In genomic region chr1:72283204-72284083, GRCh38 we compare ENCODE assay signal across 9 cellular contexts. TPM values are rescaled to one million over a fixed set of nuclear protein-coding genes. Genes with fewer than 3 reads are reported as not detected.
DNase-seq lines count a peak whose midpoint lies in the region; ATAC-seq and TF ChIP-seq lines count a peak whose summit lies in the region.
"Had no signal": no experiment of that assay in that cellular context is flagged by ENCODE, and none has a peak within 500 bp of the region (broad histone marks: within the 10 kb centered on the region; RNA-seq: fewer than 3 reads in every experiment).

No MANE protein-coding gene starts in this region.

- DNase-seq in DMS 273 (lab: John Stamatoyannopoulos, UW; ENCODE audit: unreplicated experiment) = peak; percentile 88
- DNase-seq in GM23338 (ENCODE audit: low spot score) = peak; percentile 60
- peak; percentile 77 to 94 (median 94) for DNase-seq in NCI-H1417 (lab: John Stamatoyannopoulos, UW)
- DNase-seq in dorsolateral prefrontal cortex = peak; percentile 73 to 92 (median 88)
- DNase-seq in left kidney (ENCODE audit: low read depth, low spot score) = peak; percentile 89
- DNase-seq in stimulated activated CD4-positive, alpha-beta T cell treated with anti-CD3 and anti-CD28 coated beads, Interleukin-4, amount 100 ng/mL, for 1 hour = peak; percentile 11

- no peaks in the 10 kb centered on the region for H3K9me3 ChIP-seq in SU-DHL-6 (ENCODE audit: insufficient read depth, low read length)

- peaks cover 20% of the 10 kb centered on the region for H3K4me1 Mint-ChIP-seq in GM23338

- H3F3A ChIP-seq in GM23338 (replicated peaks; ENCODE audit: low read depth) (peaks cover 4% of the 10 kb centered on the region; the same call in 1 of the 2 replicates), SU-DHL-6 (ENCODE audit: insufficient read depth) (no peaks in the 10 kb centered on the region)

- H3K27me3 ChIP-seq in GM23338 (ENCODE audit: insufficient read depth) (peaks cover 48% of the 10 kb centered on the region), SU-DHL-6 (ENCODE audit: low read length) (no peaks in the 10 kb centered on the region), dorsolateral prefrontal cortex (no peaks in the 10 kb centered on the region)

- H3K27ac Mint-ChIP-seq in GM23338 = no peak overlapping the region

- H4K20me1 ChIP-seq in GM23338 (replicated peaks; ENCODE audit: insufficient read depth) (no peaks in the 10 kb centered on the region), SU-DHL-6 (ENCODE audit: low read depth, low read length) (no peaks in the 10 kb centered on the region)

- TF ChIP-seq CTCF in GM23338 (conservative IDR thresholded peaks at IDR 0.05; ENCODE audit: low read depth in 2 of 2) (no peak), SU-DHL-6 (IDR thresholded peaks at IDR 0.05; ENCODE audit: insufficient read depth, low read length, poor library complexity, severe bottlenecking) (no peak), dorsolateral prefrontal cortex (IDR thresholded peaks at IDR 0.05 in 54 of 56, conservative IDR thresholded peaks at IDR 0.05 in 2 of 56; ENCODE audit: low read depth in 1 of 56, partially characterized antibody in 56 of 56) (peak in 2 of 56 donors; percentile 3 to 9)

- H3K36me3 Mint-ChIP-seq in GM23338 (ENCODE audit: low read depth) = no peaks in the 10 kb centered on the region; the same call in 2 of the 3 replicates

- H2AFZ ChIP-seq in GM23338 (peak overlapping the region; percentile 34), SU-DHL-6 (ENCODE audit: low read depth, low read length, severe bottlenecking) (no peak overlapping the region)

- H3K79me2 ChIP-seq in GM23338 (replicated peaks; ENCODE audit: insufficient read depth) (no peaks in the 10 kb centered on the region), SU-DHL-6 (ENCODE audit: insufficient read depth, low read length) (no peaks in the 10 kb centered on the region)

- ATAC-seq in GM23338 (peak; percentile 40), GM19455 (IDR thresholded peaks at IDR 0.05; ENCODE audit: unreplicated experiment) (no peak)

- peaks cover 22% of the 10 kb centered on the region for H3K4me1 ChIP-seq in GM23338 (ENCODE audit: insufficient read depth)

- H3K9me2 ChIP-seq in GM23338 (ENCODE audit: insufficient read depth) = no peaks in the 10 kb centered on the region
- no peaks in the 10 kb centered on the region for H3K9me2 ChIP-seq in SU-DHL-6 (replicated peaks; ENCODE audit: insufficient read depth, low read length)

- H3K4me2 ChIP-seq in GM23338 (peak overlapping the region; percentile 89), SU-DHL-6 (ENCODE audit: low read depth, low read length, poor library complexity, severe bottlenecking) (peak overlapping the region; percentile 41)

- no peaks in the 10 kb centered on the region; the same call in 2 of the 3 replicates for H3K9me3 Mint-ChIP-seq in GM23338

- no peaks in the 10 kb centered on the region for H3K36me3 ChIP-seq in GM23338 (ENCODE audit: insufficient read depth)
- H3K36me3 ChIP-seq in SU-DHL-6 (ENCODE audit: low read length) = no peaks in the 10 kb centered on the region

- H3K9ac ChIP-seq in SU-DHL-6 (ENCODE audit: low read length) = no peak overlapping the region

- H3K27me3 Mint-ChIP-seq in GM23338 (ENCODE audit: insufficient read depth, low read depth, poor library complexity) = peaks cover 17% of the 10 kb centered on the region

- intact Hi-C loops in dorsolateral prefrontal cortex (cut with DNase I) = loop anchor here in 1 of 2 donors (5.0 kb wide), 1 partner anchor 96 kb away; no protein-coding TSS in a partner anchor

- H3K27ac ChIP-seq in GM23338 (ENCODE audit: low read depth) (peak overlapping the region; percentile 30), SU-DHL-6 (ENCODE audit: low read depth, low read length) (no peak overlapping the region), dorsolateral prefrontal cortex (peak overlapping the region; percentile 95 to 100 (median 99))

- H3K4me3 Mint-ChIP-seq in GM23338 = no peak overlapping the region

- H3K4me3 ChIP-seq in GM23338 = peak overlapping the region; percentile 91
- no peak overlapping the region for H3K4me3 ChIP-seq in SU-DHL-6 (ENCODE audit: insufficient read depth, low read length, poor library complexity, severe bottlenecking)
- H3K4me3 ChIP-seq in dorsolateral prefrontal cortex = peak overlapping the region; percentile 53 to 93 (median 80)

TF ChIP-seq in GM23338, 12 proteins besides CTCF, POLR2A, EP300 and RAD21 (continues in another document):
- TF ChIP-seq JUNB (IDR thresholded peaks at IDR 0.05; ENCODE audit: unreplicated experiment) = no peak
- TF ChIP-seq EZH2phosphoT487 (IDR thresholded peaks at IDR 0.05; ENCODE audit: unreplicated experiment) = no peak
- TF ChIP-seq ZNF114 (CRISPR knock-in tag; IDR thresholded peaks at IDR 0.05) = no peak
- TF ChIP-seq NANOG (IDR thresholded peaks at IDR 0.05; ENCODE audit: borderline replicate concordance) = no peak
- no peak for TF ChIP-seq POLR2AphosphoS5 (IDR thresholded peaks at IDR 0.05; ENCODE audit: low read depth)
- TF ChIP-seq REST (IDR thresholded peaks at IDR 0.05; ENCODE audit: unreplicated experiment) = no peak
- TF ChIP-seq STAT1 (IDR thresholded peaks at IDR 0.05; ENCODE audit: unreplicated experiment) = no peak
- TF ChIP-seq ZNF331 (CRISPR knock-in tag; IDR thresholded peaks at IDR 0.05; ENCODE audit: low read depth) = no peak

RNA-seq across cellular contexts. Expression of gene NEGR1, which starts 1.1 kb away (rescaled TPM):
- 0.93 and 0.94 TPM in 2 replicates for total RNA-seq in GM23338 (2014; rRNA removed; shearing (Covaris generic))
- 0.57 and 0.66 TPM in 2 replicates for polyA plus RNA-seq in GM23338 (2016; fragmentation: Nextera tagmentation; extraction: Ambion mirVana)
- 100 to 1,000 TPM in 107 of 120 experiments, 10 to 100 TPM in 13; 38.5 to 260 (median 150) TPM for total RNA-seq in dorsolateral prefrontal cortex
- total RNA-seq: T-helper 1 cell treated with Interleukin-12 subunit alpha and Interleukin-12 subunit beta and Interleukin-4 antibody, amounts not matched to agents 30 ng/mL and 1 ng/mL, for 36 hours had no signal

Comparison
In these comparisons a context has a peak if more than half of its experiments do, and no peak if none do; other contexts are left out.
1. DNase-seq: peak in every context shown above with its lines; median percentile 94 in NCI-H1417; 89 in left kidney; 88 in dorsolateral prefrontal cortex; 88 in DMS 273; 60 in GM23338; 11 in stimulated activated CD4-positive, alpha-beta T cell treated with anti-CD3 and anti-CD28 coated beads, Interleukin-4, amount 100 ng/mL, for 1 hour.
2. RNA of gene NEGR1, which starts 1.1 kb away (total RNA-seq): 38.5 to 260 TPM in dorsolateral prefrontal cortex; 0.93 to 0.94 TPM in GM23338; every median in the first group is over 10 times any median in the second.